ENCODE assay signal across 16 cellular contexts in genomic region chr3:182239316-182239715, GRCh38.
A peak's percentile ranks its signal among the peaks of the same experiment; 100 is the strongest.
DNase-seq lines count a peak whose midpoint lies in the region; ATAC-seq, FAIRE-seq and TF ChIP-seq lines count a peak whose summit lies in the region.
"Had no signal": no experiment of that assay in that cellular context is flagged by ENCODE, and none has a peak within 500 bp of the region (broad histone marks: within the 10 kb centered on the region; RNA-seq: fewer than 3 reads in every experiment).

No MANE protein-coding gene starts in this region.

- DNase-seq in HepG2 (ENCODE audit: low spot score): no peak
- DNase-seq in right lobe of liver: no peak
- no peak for DNase-seq in endodermal cell
- no peak for DNase-seq in neural progenitor cell (ENCODE audit: low spot score)
- DNase-seq in activated CD4-positive, alpha-beta T cell treated with anti-CD3 and anti-CD28 coated beads, Interleukin-2, amount 50 U/mL, for 4 hours: no peak
- DNase-seq in NCI-H774 (lab: John Stamatoyannopoulos, UW): no peak
- no peak for DNase-seq in mesothelial cell of epicardium (ENCODE audit: low spot score in 2 of 2, unreplicated experiment in 2 of 2)
- DNase-seq in nephron progenitor cell: no peak
- DNase-seq: 8988T; CD4-positive, alpha-beta memory T cell; DMS79; KG1; NCI-H1436 treated with DMSO at 0.1 percent for 48 hours; NCI-H2081; NCI-H748 treated with DMSO at 0.1 percent for 48 hours had no signal

- H3K4me1 ChIP-seq in HepG2 (ENCODE audit: insufficient read depth, low read length) (peaks cover 45% of the 10 kb centered on the region), right lobe of liver (peaks cover 0 to 16% (median 2%) of the 10 kb centered on the region in 4 donors), endodermal cell (ENCODE audit: control insufficient read depth, insufficient read depth, low read length) (no peaks in the 10 kb centered on the region), neural progenitor cell (peaks cover 88% of the 10 kb centered on the region)

- H3K27ac ChIP-seq in HepG2 (ENCODE audit: extremely low read length, insufficient read depth, low read length) (no peak overlapping the region), right lobe of liver (no peak overlapping the region), endodermal cell (ENCODE audit: low read depth, low read length) (peak overlapping the region; percentile 99), neural progenitor cell (peak overlapping the region; percentile 99)

- CTCF ChIA-PET in HepG2 (lab: Yijun Ruan, JAX; ENCODE audit: low intra/inter-chr PET ratio, low total read pairs): no interaction called here

- peaks cover 4% of the 10 kb centered on the region for H3K4me1 Mint-ChIP-seq in endodermal cell
- H3K4me1 Mint-ChIP-seq in neural progenitor cell: peaks cover 57% of the 10 kb centered on the region
- peaks cover 4% of the 10 kb centered on the region for H3K4me1 Mint-ChIP-seq in mesothelial cell of epicardium
- H3K4me1 Mint-ChIP-seq in nephron progenitor cell: peaks cover 27% of the 10 kb centered on the region
- H3K4me1 Mint-ChIP-seq: CD4-positive, alpha-beta memory T cell had no signal

- H3K27ac Mint-ChIP-seq in endodermal cell (no peak overlapping the region), neural progenitor cell (peak overlapping the region; percentile 100), mesothelial cell of epicardium (no peak overlapping the region), nephron progenitor cell (no peak overlapping the region)
- H3K27ac Mint-ChIP-seq: CD4-positive, alpha-beta memory T cell had no signal

- H3K27me3 ChIP-seq in HepG2 (ENCODE audit: control insufficient read depth in 1 of 2, insufficient read depth in 2 of 2, low read length in 2 of 2) (no peaks in the 10 kb centered on the region), right lobe of liver (no peaks in the 10 kb centered on the region), endodermal cell (ENCODE audit: control insufficient read depth, insufficient read depth, low read length, poor library complexity, severe bottlenecking) (no peaks in the 10 kb centered on the region), neural progenitor cell (no peaks in the 10 kb centered on the region)

- intact Hi-C loops in HepG2 (cut with micrococcal nuclease; ENCODE audit: unreplicated experiment): no loop called here
- intact Hi-C loops in right lobe of liver (cut with DNase I): no loop called here

- no peak overlapping the region for H2AFZ ChIP-seq in HepG2 (ENCODE audit: low read length)
- no peak overlapping the region for H2AFZ ChIP-seq in neural progenitor cell (replicated peaks)

- no peak for TF ChIP-seq RAD21 in HepG2 (CRISPR knock-in tag; IDR thresholded peaks at IDR 0.05)

- no peaks in the 10 kb centered on the region for H4K20me1 ChIP-seq in HepG2 (ENCODE audit: insufficient read depth, low read length)
- no peaks in the 10 kb centered on the region for H4K20me1 ChIP-seq in neural progenitor cell (ENCODE audit: low read depth)

- H3K9ac ChIP-seq in HepG2 (ENCODE audit: insufficient read depth, low read depth, low read length) (no peak overlapping the region), endodermal cell (ENCODE audit: extremely low read depth, low read length, poor library complexity, severe bottlenecking) (no peak overlapping the region), neural progenitor cell (no peak overlapping the region)

- no peaks in the 10 kb centered on the region for H3K36me3 Mint-ChIP-seq in endodermal cell (ENCODE audit: low read depth)
- H3K36me3 Mint-ChIP-seq in neural progenitor cell: no peaks in the 10 kb centered on the region
- H3K36me3 Mint-ChIP-seq in mesothelial cell of epicardium: no peaks in the 10 kb centered on the region
- no peaks in the 10 kb centered on the region for H3K36me3 Mint-ChIP-seq in nephron progenitor cell (ENCODE audit: low read depth)
- H3K36me3 Mint-ChIP-seq: CD4-positive, alpha-beta memory T cell had no signal

- TF ChIP-seq EP300 in HepG2 (IDR thresholded peaks at IDR 0.05; ENCODE audit: low read depth in 2 of 2, low read length in 2 of 2): no peak
- no peak for TF ChIP-seq EP300 in HepG2 (CRISPR knock-in tag; IDR thresholded peaks at IDR 0.05; ENCODE audit: borderline replicate concordance)

- H3K4me3 Mint-ChIP-seq in endodermal cell (no peak overlapping the region), neural progenitor cell (no peak overlapping the region), mesothelial cell of epicardium (no peak overlapping the region), nephron progenitor cell (no peak overlapping the region)
- H3K4me3 Mint-ChIP-seq: CD4-positive, alpha-beta memory T cell had no signal

- in situ Hi-C loops in HepG2 (cut with HindIII; ENCODE audit: extremely low pct_ligation_motif_present, low pct_unique_long_range_greater_than_20kb): no loop called here

- H3K4me3 ChIP-seq in HepG2 (replicated peaks in 1 of 3; ENCODE audit: insufficient read depth in 1 of 3, low read depth in 2 of 3, low read length in 3 of 3) (no peak overlapping the region), right lobe of liver (no peak overlapping the region), endodermal cell (ENCODE audit: low read length) (no peak overlapping the region), neural progenitor cell (no peak overlapping the region)

- BruUV-seq in HepG2 (replicated peaks; lab: Mats Ljungman, UMichigan): no TSS peak

- WGBS in HepG2 (ENCODE audit: low lambda C conversion rate): 47% methylated on average over 2 of the region's 2 CpGs
- WGBS in right lobe of liver (ENCODE audit: insufficient coverage, low coverage, low lambda C conversion rate, missing lambda C conversion rate): 66% methylated on average over 2 of the region's 2 CpGs
- 90 to 100% methylated on average over 1 to 2 of the region's 2 CpGs for WGBS in endodermal cell (ENCODE audit: insufficient coverage in 1 of 2, insufficient read length in 1 of 2), 2 experiments

- H3K9me3 Mint-ChIP-seq in endodermal cell: no peaks in the 10 kb centered on the region
- no peaks in the 10 kb centered on the region for H3K9me3 Mint-ChIP-seq in neural progenitor cell
- H3K9me3 Mint-ChIP-seq in mesothelial cell of epicardium: no peaks in the 10 kb centered on the region
- H3K9me3 Mint-ChIP-seq in nephron progenitor cell: no peaks in the 10 kb centered on the region
- H3K9me3 Mint-ChIP-seq: CD4-positive, alpha-beta memory T cell had no signal

- ATAC-seq in HepG2 (no peak), right lobe of liver (no peak)
- ATAC-seq: HCT116 had no signal

- H3K4me2 ChIP-seq in HepG2 (ENCODE audit: low read depth, low read length) (no peak overlapping the region), neural progenitor cell (peak overlapping the region; percentile 76)

- no peaks in the 10 kb centered on the region for H3K79me2 ChIP-seq in HepG2 (ENCODE audit: insufficient read depth, low read length)
- no peaks in the 10 kb centered on the region for H3K79me2 ChIP-seq in neural progenitor cell (ENCODE audit: low read depth)

- H3K36me3 ChIP-seq in HepG2 (replicated peaks in 1 of 2; ENCODE audit: control insufficient read depth in 1 of 2, insufficient read depth in 2 of 2, low read length in 2 of 2) (no peaks in the 10 kb centered on the region), right lobe of liver (no peaks in the 10 kb centered on the region), endodermal cell (ENCODE audit: control insufficient read depth, insufficient read depth, low read length) (no peaks in the 10 kb centered on the region), neural progenitor cell (no peaks in the 10 kb centered on the region)

- H3K27me3 Mint-ChIP-seq in endodermal cell (ENCODE audit: insufficient read depth): no peaks in the 10 kb centered on the region
- no peaks in the 10 kb centered on the region for H3K27me3 Mint-ChIP-seq in neural progenitor cell (ENCODE audit: insufficient read depth, low read depth)
- H3K27me3 Mint-ChIP-seq in mesothelial cell of epicardium (ENCODE audit: low read depth): no peaks in the 10 kb centered on the region
- peaks cover 4% of the 10 kb centered on the region for H3K27me3 Mint-ChIP-seq in nephron progenitor cell (ENCODE audit: low read depth, poor library complexity)
- H3K27me3 Mint-ChIP-seq: CD4-positive, alpha-beta memory T cell had no signal

- TF ChIP-seq CTCF in HepG2 (CRISPR knock-in tag; IDR thresholded peaks at IDR 0.05) (no peak), right lobe of liver (IDR thresholded peaks at IDR 0.05) (no peak), endodermal cell (conservative IDR thresholded peaks at IDR 0.05) (peak; percentile 35), neural progenitor cell (IDR thresholded peaks at IDR 0.05) (peak; percentile 25), mesothelial cell of epicardium (IDR thresholded peaks at IDR 0.05; ENCODE audit: unreplicated experiment) (no peak), nephron progenitor cell (IDR thresholded peaks at IDR 0.05) (no peak)

- H3K9me3 ChIP-seq in HepG2 (ENCODE audit: low read length) (no peaks in the 10 kb centered on the region), right lobe of liver (no peaks in the 10 kb centered on the region), endodermal cell (ENCODE audit: control insufficient read depth, low read length) (no peaks in the 10 kb centered on the region), neural progenitor cell (ENCODE audit: low read depth) (no peaks in the 10 kb centered on the region)

- TF ChIP-seq POLR2A in HepG2 (IDR thresholded peaks at IDR 0.05; ENCODE audit: insufficient read depth in 1 of 2, low read depth in 2 of 2, low read length in 2 of 2): no peak
- no peak for TF ChIP-seq POLR2A in right lobe of liver (IDR thresholded peaks at IDR 0.05)

- peaks cover 33% of the 10 kb centered on the region for H3F3A ChIP-seq in neural progenitor cell (ENCODE audit: low read depth)

- POLR2A ChIA-PET in HepG2 (lab: Yijun Ruan, JAX): no interaction called here

- FAIRE-seq in HepG2 (lab: Jason Lieb, UNC): no peak

TF ChIP-seq in HepG2, 621 proteins besides CTCF, POLR2A, EP300 and RAD21 (continues in another document):
- TF ChIP-seq SALL2 (CRISPR knock-in tag; IDR thresholded peaks at IDR 0.05): no peak
- no peak for TF ChIP-seq NR2F1 (CRISPR knock-in tag; IDR thresholded peaks at IDR 0.05)

Comparison
In these comparisons a context has a peak if more than half of its experiments do, and no peak if none do; other contexts are left out.
1. H3K27ac ChIP-seq: peak in endodermal cell (single experiment) and neural progenitor cell (single experiment); none in HepG2 (single experiment) and right lobe of liver (0 of 3).
2. CTCF ChIP-seq: peak in endodermal cell (single experiment) and neural progenitor cell (single experiment); none in HepG2 (single experiment), right lobe of liver (0 of 4), mesothelial cell of epicardium (single experiment) and nephron progenitor cell (single experiment).